14 cellular contexts compared by ENCODE assay signal in genomic region chr11:20249313-20249873, GRCh38.
DNase-seq lines count a peak whose midpoint lies in the region; ATAC-seq and TF ChIP-seq lines count a peak whose summit lies in the region.
"Had no signal": no experiment of that assay in that cellular context is flagged by ENCODE, and none has a peak within 500 bp of the region (broad histone marks: within the 10 kb centered on the region; RNA-seq: fewer than 3 reads in every experiment).

No MANE protein-coding gene starts in this region.

- H3K9me3 ChIP-seq in SJCRH30 (replicated peaks) (no peaks in the 10 kb centered on the region), colonic mucosa (no peaks in the 10 kb centered on the region)
- H3K9me3 ChIP-seq: BLaER1 treated with 17β-estradiol and CSF1 and Interleukin-3, amounts not matched to agents 10 nM and 100 nM had no signal

- DNase-seq in Ammon's horn (ENCODE audit: low spot score), result peak; percentile 3
- DNase-seq in HEK293T (ENCODE audit: extremely low spot score), result no peak
- peak; percentile 12 for DNase-seq in NCI-H2171 (lab: John Stamatoyannopoulos, UW)
- peak in 1 of 2 experiments; percentile 60 for DNase-seq in SJCRH30
- DNase-seq in anterior cingulate cortex (lab: John Stamatoyannopoulos, UW), result no peak
- DNase-seq in activated CD8-positive, alpha-beta memory T cell treated with anti-CD3 and anti-CD28 coated beads, Interleukin-2, amount 50 U/mL, for 48 hours, result no peak
- DNase-seq in colonic mucosa, result no peak
- DNase-seq: EL, NCI-H2029 treated with DMSO at 0.1 percent for 48 hours, NCI-H226, T-helper 17 cell had no signal

- POLR2A ChIA-PET in HEK293T (lab: Yijun Ruan, JAX), result no interaction called here

- no peak for ATAC-seq in GM21360 (IDR thresholded peaks at IDR 0.05; ENCODE audit: unreplicated experiment)
- ATAC-seq: T-helper 17 cell had no signal

- TF ChIP-seq CTCF in colonic mucosa (IDR thresholded peaks at IDR 0.05), result no peak

- no peak overlapping the region for H3K9ac ChIP-seq in colonic mucosa (ENCODE audit: low read depth in 2 of 2, low read length in 2 of 2)
- H3K9ac ChIP-seq: BLaER1 treated with 17β-estradiol and CSF1 and Interleukin-3, amounts not matched to agents 10 nM and 100 nM had no signal

- CTCF ChIA-PET in HEK293T (lab: Yijun Ruan, JAX), result no interaction called here

- intact Hi-C loops in colonic mucosa (cut with DNase I), result no loop called here

- H3K4me1 ChIP-seq in SJCRH30, result peaks cover 68% of the 10 kb centered on the region
- H3K4me1 ChIP-seq in colonic mucosa, result no peaks in the 10 kb centered on the region
- H3K4me1 ChIP-seq: BLaER1 treated with 17β-estradiol and CSF1 and Interleukin-3, amounts not matched to agents 10 nM and 100 nM had no signal

- H3K4me3 ChIP-seq in SJCRH30, result peak overlapping the region; percentile 4
- H3K4me3 ChIP-seq in colonic mucosa, result no peak overlapping the region
- H3K4me3 ChIP-seq: BLaER1 treated with 17β-estradiol and CSF1 and Interleukin-3, amounts not matched to agents 10 nM and 100 nM had no signal

- H3K27me3 ChIP-seq in SJCRH30, result no peaks in the 10 kb centered on the region
- H3K27me3 ChIP-seq in colonic mucosa, result no peaks in the 10 kb centered on the region
- H3K27me3 ChIP-seq: BLaER1 treated with 17β-estradiol and CSF1 and Interleukin-3, amounts not matched to agents 10 nM and 100 nM had no signal

- H3K27ac ChIP-seq in SJCRH30 (peak overlapping the region; percentile 96), colonic mucosa (no peak overlapping the region)
- H3K27ac ChIP-seq: BLaER1 treated with 17β-estradiol and CSF1 and Interleukin-3, amounts not matched to agents 10 nM and 100 nM; HL-60 had no signal

- no peaks in the 10 kb centered on the region for H3K36me3 ChIP-seq in SJCRH30
- no peaks in the 10 kb centered on the region for H3K36me3 ChIP-seq in colonic mucosa
- H3K36me3 ChIP-seq: BLaER1 treated with 17β-estradiol and CSF1 and Interleukin-3, amounts not matched to agents 10 nM and 100 nM had no signal

TF ChIP-seq in HEK293T, 16 proteins besides CTCF, POLR2A, EP300 and RAD21:
- TF ChIP-seq, protein P1, sequence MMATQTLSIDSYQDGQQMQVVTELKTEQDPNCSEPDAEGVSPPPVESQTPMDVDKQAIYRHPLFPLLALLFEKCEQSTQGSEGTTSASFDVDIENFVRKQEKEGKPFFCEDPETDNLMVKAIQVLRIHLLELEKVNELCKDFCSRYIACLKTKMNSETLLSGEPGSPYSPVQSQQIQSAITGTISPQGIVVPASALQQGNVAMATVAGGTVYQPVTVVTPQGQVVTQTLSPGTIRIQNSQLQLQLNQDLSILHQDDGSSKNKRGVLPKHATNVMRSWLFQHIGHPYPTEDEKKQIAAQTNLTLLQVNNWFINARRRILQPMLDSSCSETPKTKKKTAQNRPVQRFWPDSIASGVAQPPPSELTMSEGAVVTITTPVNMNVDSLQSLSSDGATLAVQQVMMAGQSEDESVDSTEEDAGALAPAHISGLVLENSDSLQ (IDR thresholded peaks at IDR 0.05), result peak; percentile 18; the same call in 1 of the 2 replicates
- TF ChIP-seq SP1 (IDR thresholded peaks at IDR 0.05), result no peak

Comparison
In these comparisons a context has a peak if more than half of its experiments do, and no peak if none do; other contexts are left out.
1. DNase-seq: peak in Ammon's horn (single experiment) and NCI-H2171 (single experiment); none in HEK293T (single experiment), anterior cingulate cortex (0 of 58), activated CD8-positive, alpha-beta memory T cell treated with anti-CD3 and anti-CD28 coated beads, Interleukin-2, amount 50 U/mL, for 48 hours (single experiment) and colonic mucosa (single experiment).